Comparison of ENCODE assay signal across 10 cellular contexts in the genomic region with DNA sequence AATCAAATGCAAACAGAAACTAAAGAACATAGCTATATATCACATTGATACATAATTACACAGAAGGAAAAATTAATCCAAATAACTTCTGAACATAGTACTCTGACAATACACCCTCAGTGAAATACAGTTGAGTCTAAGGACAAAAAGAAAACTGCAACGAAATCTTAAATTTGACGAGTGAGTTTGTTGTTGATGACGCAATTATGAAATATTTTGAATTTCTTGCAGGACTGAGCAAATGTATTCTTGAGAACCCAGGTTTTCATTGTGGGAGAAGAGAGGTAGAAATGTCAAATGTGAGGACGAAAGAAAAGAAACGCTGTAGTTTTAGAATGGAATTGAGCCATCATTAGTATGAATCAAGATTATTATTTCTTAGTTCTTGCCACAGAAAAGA.
"Had no signal": no experiment of that assay in that cellular context is flagged by ENCODE, and none has a peak within 500 bp of the region (broad histone marks: within the 10 kb centered on the region; RNA-seq: fewer than 3 reads in every experiment).

No MANE protein-coding gene starts in this region.

- ATAC-seq: GM23338, HCT116 had no signal

- H3K4me1 ChIP-seq: HAP-1 had no signal

- FAIRE-seq: H54 had no signal

- H3K4me2 ChIP-seq: GM23338 had no signal

- H3K36me3 ChIP-seq: HAP-1 had no signal

- DNase-seq: GM23248, GOT3, H7, H9, HCEC 1CT, HFFc6 had no signal

- H3K9ac ChIP-seq: GM23248 had no signal

- H3K27ac ChIP-seq: GM23248 had no signal

- H3K9me3 ChIP-seq: HAP-1 had no signal

- H2AFZ ChIP-seq: GM23248, GM23338 had no signal

- H3K4me3 ChIP-seq: GM23248, GM23338, HAP-1 had no signal
